ENCODE assay signal across 8 cellular contexts in genomic region chr7:100867040-100867795, GRCh38. TPM values are rescaled to one million over a fixed set of nuclear protein-coding genes. Genes with fewer than 3 reads are reported as not detected.
DNase-seq lines count a peak whose midpoint lies in the region; ATAC-seq and TF ChIP-seq lines count a peak whose summit lies in the region.

Gene TRIP6, plus strand, starts transcription at chr7:100867387. Its CDS starts 111 bp downstream, at chr7:100867498.

- ATAC-seq in GM21723 (IDR thresholded peaks at IDR 0.05; ENCODE audit: unreplicated experiment): peak; percentile 57
- peak; percentile 39 for ATAC-seq in foreskin keratinocyte

- H3K4me1 ChIP-seq in OCI-LY1 (ENCODE audit: insufficient read depth, low read length, severe bottlenecking): peaks cover 27% of the 10 kb centered on the region
- peaks cover 8% of the 10 kb centered on the region for H3K4me1 ChIP-seq in foreskin keratinocyte
- H3K4me1 ChIP-seq in testis: peaks cover 25% of the 10 kb centered on the region

- peak within 1 kb of the TSS; percentile 93 for H3K27ac Mint-ChIP-seq in activated naive CD4-positive, alpha-beta T cell treated with anti-CD3 and anti-CD28 coated beads for 36 hours
- H3K27ac Mint-ChIP-seq in immature natural killer cell: no peak within 1 kb of the TSS

- peaks cover 11% of the 10 kb centered on the region for H3K36me3 Mint-ChIP-seq in activated naive CD4-positive, alpha-beta T cell treated with anti-CD3 and anti-CD28 coated beads for 36 hours (ENCODE audit: low read depth)
- peaks cover 12 to 14% (median 13%) of the 10 kb centered on the region in 3 donors for H3K36me3 Mint-ChIP-seq in immature natural killer cell

- H3K9ac ChIP-seq in OCI-LY1 (ENCODE audit: low read length): peak within 1 kb of the TSS; percentile 58
- no peak within 1 kb of the TSS for H3K9ac ChIP-seq in neural cell (ENCODE audit: low read length)

- peak; percentile 86 for DNase-seq in AG09309 (ENCODE audit: low read depth)
- DNase-seq in activated naive CD4-positive, alpha-beta T cell treated with anti-CD3 and anti-CD28 coated beads for 36 hours: peak; percentile 84
- peak; percentile 75 to 88 for DNase-seq in foreskin keratinocyte
- peak; percentile 93 for DNase-seq in testis
- no peak for DNase-seq in immature natural killer cell

- H3K9me3 Mint-ChIP-seq in activated naive CD4-positive, alpha-beta T cell treated with anti-CD3 and anti-CD28 coated beads for 36 hours: no peaks in the 10 kb centered on the region
- no peaks in the 10 kb centered on the region for H3K9me3 Mint-ChIP-seq in immature natural killer cell

- peak within 1 kb of the TSS; percentile 90 for H3K4me3 Mint-ChIP-seq in activated naive CD4-positive, alpha-beta T cell treated with anti-CD3 and anti-CD28 coated beads for 36 hours
- H3K4me3 Mint-ChIP-seq in immature natural killer cell: peak within 1 kb of the TSS in 1 of 5 donors; percentile 13

- H3K27ac ChIP-seq in OCI-LY1 (ENCODE audit: low read depth, low read length, poor library complexity, severe bottlenecking): peak within 1 kb of the TSS; percentile 6
- H3K27ac ChIP-seq in foreskin keratinocyte: peak within 1 kb of the TSS; percentile 98
- no peak within 1 kb of the TSS for H3K27ac ChIP-seq in neural cell (ENCODE audit: low read length)
- H3K27ac ChIP-seq in testis: peak within 1 kb of the TSS; percentile 94 to 98

- no peak for TF ChIP-seq EP300 in neural cell (conservative IDR thresholded peaks at IDR 0.05; ENCODE audit: poor library complexity, severe bottlenecking)

- no peaks in the 10 kb centered on the region for H3K79me2 ChIP-seq in OCI-LY1 (ENCODE audit: insufficient read depth, low read length)
- H3K79me2 ChIP-seq in neural cell (replicated peaks; ENCODE audit: insufficient read depth, low read length): no peaks in the 10 kb centered on the region

- CTCF ChIA-PET in activated naive CD4-positive, alpha-beta T cell treated with anti-CD3 and anti-CD28 coated beads for 36 hours (lab: Charles Lee): interaction anchor here (0.9 kb wide), 1 partner anchor 162 kb away, joined by 3 read pairs; the partner anchor contains the start of gene POP7

- H3K9me2 ChIP-seq in OCI-LY1 (ENCODE audit: low read depth, low read length) (no peaks in the 10 kb centered on the region), neural cell (ENCODE audit: insufficient read depth, low read length) (no peaks in the 10 kb centered on the region)

- no peaks in the 10 kb centered on the region for H3K27me3 Mint-ChIP-seq in activated naive CD4-positive, alpha-beta T cell treated with anti-CD3 and anti-CD28 coated beads for 36 hours (ENCODE audit: low read depth)
- H3K27me3 Mint-ChIP-seq in immature natural killer cell (ENCODE audit: low read depth in 3 of 3): peaks cover 0 to 4% (median 2%) of the 10 kb centered on the region in 3 donors

- H4K20me1 ChIP-seq in OCI-LY1 (ENCODE audit: insufficient read depth, low read length) (no peaks in the 10 kb centered on the region), neural cell (ENCODE audit: insufficient read depth) (no peaks in the 10 kb centered on the region)

- H2AFZ ChIP-seq in OCI-LY1 (ENCODE audit: low read length) (no peak within 1 kb of the TSS), neural cell (ENCODE audit: low read depth, low read length) (no peak within 1 kb of the TSS)

- no peaks in the 10 kb centered on the region for H3F3A ChIP-seq in OCI-LY1 (ENCODE audit: insufficient read depth, low read length)
- H3F3A ChIP-seq in neural cell (ENCODE audit: insufficient read depth, low read length, poor library complexity, severe bottlenecking): no peaks in the 10 kb centered on the region

- H3K9me3 ChIP-seq in OCI-LY1 (ENCODE audit: low read length) (no peaks in the 10 kb centered on the region), neural cell (ENCODE audit: low read length) (no peaks in the 10 kb centered on the region), testis (no peaks in the 10 kb centered on the region)

- H3K4me3 ChIP-seq in AG09309 (ENCODE audit: control insufficient read depth, low read depth, low read length) (peak within 1 kb of the TSS; percentile 92), OCI-LY1 (ENCODE audit: low read depth, low read length, poor library complexity, severe bottlenecking) (peak within 1 kb of the TSS; percentile 49), neural cell (ENCODE audit: low read length) (peak within 1 kb of the TSS; percentile 13), testis (peak within 1 kb of the TSS; percentile 78 to 92)

- TF ChIP-seq POLR2A in testis (IDR thresholded peaks at IDR 0.05): no peak

- no peaks in the 10 kb centered on the region for H3K27me3 ChIP-seq in OCI-LY1 (ENCODE audit: insufficient read depth, low read length)
- no peaks in the 10 kb centered on the region for H3K27me3 ChIP-seq in foreskin keratinocyte
- no peaks in the 10 kb centered on the region for H3K27me3 ChIP-seq in neural cell (ENCODE audit: insufficient read depth, low read depth, low read length)
- no peaks in the 10 kb centered on the region for H3K27me3 ChIP-seq in testis

- no peak for TF ChIP-seq RAD21 in neural cell (conservative IDR thresholded peaks at IDR 0.05)

- H3K4me1 Mint-ChIP-seq in activated naive CD4-positive, alpha-beta T cell treated with anti-CD3 and anti-CD28 coated beads for 36 hours (ENCODE audit: low read depth): peaks cover 14% of the 10 kb centered on the region
- peaks cover 0 to 2% of the 10 kb centered on the region in 2 donors for H3K4me1 Mint-ChIP-seq in immature natural killer cell

- intact Hi-C loops in activated naive CD4-positive, alpha-beta T cell treated with anti-CD3 and anti-CD28 coated beads for 36 hours (cut with micrococcal nuclease): loop anchor here (1.0 kb wide), 1 partner anchor 8 kb away; the partner anchor contains the start of gene SRRT
- intact Hi-C loops in testis (cut with DNase I; ENCODE audit: low total_unique reads): no loop called here

- peak within 1 kb of the TSS; percentile 58 for H3K4me2 ChIP-seq in OCI-LY1 (ENCODE audit: low read length)
- no peak within 1 kb of the TSS for H3K4me2 ChIP-seq in neural cell (ENCODE audit: low read length)

- H3K36me3 ChIP-seq in OCI-LY1 (ENCODE audit: insufficient read depth, low read length) (peaks cover 11% of the 10 kb centered on the region), neural cell (ENCODE audit: insufficient read depth, low read length) (no peaks in the 10 kb centered on the region), testis (ENCODE audit: low read depth, missing control alignments) (no peaks in the 10 kb centered on the region)

- WGBS in testis, 2 donors: 15 to 36% methylated on average over 13 to 44 of the region's 44 CpGs

- TF ChIP-seq CTCF in AG09309 (IDR thresholded peaks at IDR 0.05; ENCODE audit: control insufficient read depth, insufficient read depth, low read depth, low read length, missing control alignments): no peak
- no peak for TF ChIP-seq CTCF in OCI-LY1 (IDR thresholded peaks at IDR 0.05; ENCODE audit: low read length)
- no peak for TF ChIP-seq CTCF in foreskin keratinocyte (conservative IDR thresholded peaks at IDR 0.05)
- TF ChIP-seq CTCF in neural cell (IDR thresholded peaks at IDR 0.05; ENCODE audit: poor library complexity, severe bottlenecking): no peak
- no peak for TF ChIP-seq CTCF in testis (IDR thresholded peaks at IDR 0.05)

TF ChIP-seq in neural cell, 6 proteins besides CTCF, POLR2A, EP300 and RAD21:
- TF ChIP-seq REST (IDR thresholded peaks at IDR 0.05; ENCODE audit: borderline replicate concordance) (no peak), SMC3 (conservative IDR thresholded peaks at IDR 0.05; ENCODE audit: poor library complexity) (no peak), TAF1 (IDR thresholded peaks at IDR 0.05; ENCODE audit: low read depth) (no peak), EZH2 (IDR thresholded peaks at IDR 0.05; ENCODE audit: borderline replicate concordance, insufficient read depth, low read length, poor library complexity, severe bottlenecking) (no peak), MXI1 (conservative IDR thresholded peaks at IDR 0.05; ENCODE audit: poor library complexity, severe bottlenecking) (no peak), POLR2AphosphoS5 (IDR thresholded peaks at IDR 0.05) (no peak)

RNA-seq across cellular contexts. Expression of gene TRIP6, which starts in this region (rescaled TPM):
- total RNA-seq in activated naive CD4-positive, alpha-beta T cell treated with anti-CD3 and anti-CD28 coated beads for 36 hours: 10 to 100 TPM; 19.8 to 21.0 TPM
- 161 and 162 TPM in 2 replicates for total RNA-seq in foreskin keratinocyte
- polyA plus RNA-seq in foreskin keratinocyte: 190 and 192 TPM in 2 replicates
- 1.4 and 2.1 TPM in 2 replicates for polyA plus RNA-seq in neural cell
- polyA minus RNA-seq in neural cell: 1.2 and 1.5 TPM in 2 replicates
- total RNA-seq in testis: 10 to 100 TPM; 46.8 to 99.6 TPM
- 49.8 TPM for polyA plus RNA-seq in testis (ENCODE audit: insufficient read depth, low read depth, low replicate concordance)
- polyA plus RNA-seq in immature natural killer cell: under 1 TPM in 1 of 3 donors, not detected in 2; 0.11 TPM

Comparison
In these comparisons a context has a peak if more than half of its experiments do, and no peak if none do; other contexts are left out.
1. RNA of gene TRIP6 (polyA plus RNA-seq): 190 to 192 TPM in foreskin keratinocyte and 49.8 TPM in testis (single experiment); 1.4 to 2.1 TPM in neural cell and 0.11 TPM in immature natural killer cell; every median in the first group is over 10 times any median in the second.
2. DNase-seq: peak in AG09309 (single experiment), activated naive CD4-positive, alpha-beta T cell treated with anti-CD3 and anti-CD28 coated beads for 36 hours (single experiment), foreskin keratinocyte (2 of 2) and testis (single experiment); none in immature natural killer cell (0 of 3).
3. H3K4me3 ChIP-seq: peak in every context shown above with its lines; median percentile 92 in AG09309; 85 in testis; 49 in OCI-LY1; 13 in neural cell.